Comparison of ENCODE assay signal across 8 cellular contexts in the genomic region with DNA sequence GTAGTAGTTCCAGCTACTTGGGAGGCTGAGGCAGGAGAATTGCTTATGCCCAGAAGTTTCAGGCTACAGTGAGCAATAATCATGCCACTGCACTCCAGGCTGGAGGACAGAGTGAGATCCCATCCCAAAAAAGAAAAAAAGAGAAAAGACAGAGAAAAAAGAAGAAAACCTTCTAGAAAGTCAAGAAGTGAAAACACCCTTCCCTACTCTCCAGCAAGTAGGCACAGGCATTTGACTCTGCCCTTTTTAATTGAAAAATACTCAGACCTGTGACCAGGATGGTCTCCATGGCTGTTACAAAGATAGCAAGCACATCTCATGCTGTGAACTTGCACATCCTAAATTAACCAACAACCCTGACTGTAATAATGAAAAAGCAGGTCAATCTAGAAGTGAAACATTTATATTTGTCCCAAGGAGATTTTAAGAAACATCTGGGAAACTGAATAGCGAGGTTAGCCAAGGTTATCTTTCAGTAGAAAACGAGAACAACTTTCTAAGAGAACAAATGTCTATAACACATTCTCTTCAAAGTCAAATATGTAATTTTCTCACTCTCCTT. TPM values are rescaled to one million over a fixed set of nuclear protein-coding genes. Genes with fewer than 3 reads are reported as not detected.
A peak's percentile ranks its signal among the peaks of the same experiment; 100 is the strongest.
DNase-seq lines count a peak whose midpoint lies in the region; ATAC-seq and TF ChIP-seq lines count a peak whose summit lies in the region.

No MANE protein-coding gene starts in this region.

- H3K27me3 ChIP-seq in dorsolateral prefrontal cortex, result no peaks in the 10 kb centered on the region
- H3K27me3 ChIP-seq in skeletal muscle tissue (ENCODE audit: control insufficient read depth in 3 of 3, insufficient read depth in 3 of 3, low read length in 3 of 3), result no peaks in the 10 kb centered on the region

- no peak for TF ChIP-seq CTCF in dorsolateral prefrontal cortex (IDR thresholded peaks at IDR 0.05 in 54 of 56, conservative IDR thresholded peaks at IDR 0.05 in 2 of 56; ENCODE audit: low read depth in 1 of 56, partially characterized antibody in 56 of 56)

- H3K4me1 ChIP-seq in skeletal muscle tissue (ENCODE audit: control insufficient read depth in 3 of 3, insufficient read depth in 3 of 3, low read length in 3 of 3), result peaks cover 15 to 20% (median 20%) of the 10 kb centered on the region in 3 donors

- CTCF ChIA-PET in activated CD4-positive, alpha-beta T cell treated with anti-CD3 and anti-CD28 coated beads, Interleukin-2, amount 10 ng/mL, durations not matched to agents 7 days and 5 days (lab: Charles Lee), result no interaction called here

- no peaks in the 10 kb centered on the region for H3K9me3 Mint-ChIP-seq in activated CD4-positive, alpha-beta T cell treated with anti-CD3 and anti-CD28 coated beads, Interleukin-2, amount 10 ng/mL, durations not matched to agents 7 days and 5 days

- peaks cover 49% of the 10 kb centered on the region for H3K27me3 Mint-ChIP-seq in activated CD4-positive, alpha-beta T cell treated with anti-CD3 and anti-CD28 coated beads, Interleukin-2, amount 10 ng/mL, durations not matched to agents 7 days and 5 days

- no peaks in the 10 kb centered on the region for H3K9me3 ChIP-seq in skeletal muscle tissue (ENCODE audit: control insufficient read depth in 3 of 3, low read length in 3 of 3)

- intact Hi-C loops in dorsolateral prefrontal cortex (cut with DNase I), result no loop called here

- H3K27ac Mint-ChIP-seq in activated CD4-positive, alpha-beta T cell treated with anti-CD3 and anti-CD28 coated beads, Interleukin-2, amount 10 ng/mL, durations not matched to agents 7 days and 5 days, result no peak overlapping the region

- H3K4me3 Mint-ChIP-seq in activated CD4-positive, alpha-beta T cell treated with anti-CD3 and anti-CD28 coated beads, Interleukin-2, amount 10 ng/mL, durations not matched to agents 7 days and 5 days, result no peak overlapping the region

- H3K36me3 ChIP-seq in skeletal muscle tissue (ENCODE audit: control insufficient read depth in 3 of 3, insufficient read depth in 3 of 3, low read length in 3 of 3), result no peaks in the 10 kb centered on the region

- H3K4me1 Mint-ChIP-seq in activated CD4-positive, alpha-beta T cell treated with anti-CD3 and anti-CD28 coated beads, Interleukin-2, amount 10 ng/mL, durations not matched to agents 7 days and 5 days, result peaks cover 5% of the 10 kb centered on the region

- POLR2A ChIA-PET in activated CD4-positive, alpha-beta T cell treated with anti-CD3 and anti-CD28 coated beads, Interleukin-2, amount 10 ng/mL, durations not matched to agents 7 days and 5 days (lab: Charles Lee), result no interaction called here

- ATAC-seq in GM19463 (IDR thresholded peaks at IDR 0.05; ENCODE audit: unreplicated experiment), result peak; percentile 31
- peak; percentile 21 for ATAC-seq in HG03108 (IDR thresholded peaks at IDR 0.05; ENCODE audit: unreplicated experiment)

- H3K9ac ChIP-seq in skeletal muscle tissue (ENCODE audit: low read depth in 1 of 3, low read length in 3 of 3), result peak overlapping the region; percentile 84 to 87 (median 85)

- H3K27ac ChIP-seq in dorsolateral prefrontal cortex (peak overlapping the region in 31 of 59 donors; percentile 9 to 91 (median 81)), skeletal muscle tissue (ENCODE audit: low read depth, low read length) (peak overlapping the region; percentile 96), caudate nucleus (ENCODE audit: low read depth, low read length) (no peak overlapping the region)

- H3K4me3 ChIP-seq in dorsolateral prefrontal cortex (peak overlapping the region in 57 of 59 donors; percentile 37 to 86 (median 75)), skeletal muscle tissue (ENCODE audit: low read length in 3 of 3) (peak overlapping the region; percentile 86 to 92 (median 88))

- H3K36me3 Mint-ChIP-seq in activated CD4-positive, alpha-beta T cell treated with anti-CD3 and anti-CD28 coated beads, Interleukin-2, amount 10 ng/mL, durations not matched to agents 7 days and 5 days (ENCODE audit: low read depth), result no peaks in the 10 kb centered on the region

- DNase-seq in dorsolateral prefrontal cortex (no peak), NCI-H2081 (lab: John Stamatoyannopoulos, UW) (no peak), D341Med (ENCODE audit: low spot score) (no peak), caudate nucleus (lab: John Stamatoyannopoulos, UW) (no peak)
- no peak for DNase-seq in activated CD4-positive, alpha-beta T cell treated with anti-CD3 and anti-CD28 coated beads, Interleukin-2, amount 10 ng/mL, durations not matched to agents 7 days and 5 days

RNA-seq across cellular contexts. Expression of gene TMTC1, which starts 2.0 kb away (rescaled TPM):
- total RNA-seq in dorsolateral prefrontal cortex (10 to 100 TPM; 19.4 to 75.1 (median 45.5) TPM), skeletal muscle tissue (37.6 TPM)
- total RNA-seq in activated CD4-positive, alpha-beta T cell treated with anti-CD3 and anti-CD28 coated beads, Interleukin-2, amount 10 ng/mL, durations not matched to agents 7 days and 5 days, result not detected

Comparison
In these comparisons a context has a peak if more than half of its experiments do, and no peak if none do; other contexts are left out.
1. RNA of gene TMTC1, which starts 2.0 kb away (total RNA-seq): 19.4 to 75.1 TPM in dorsolateral prefrontal cortex and 37.6 TPM in skeletal muscle tissue (single experiment); not detected in activated CD4-positive, alpha-beta T cell treated with anti-CD3 and anti-CD28 coated beads, Interleukin-2, amount 10 ng/mL, durations not matched to agents 7 days and 5 days; every median in the first group is over 10 times any median in the second.